Comparison of ENCODE assay signal across 16 cellular contexts in the genomic region with DNA sequence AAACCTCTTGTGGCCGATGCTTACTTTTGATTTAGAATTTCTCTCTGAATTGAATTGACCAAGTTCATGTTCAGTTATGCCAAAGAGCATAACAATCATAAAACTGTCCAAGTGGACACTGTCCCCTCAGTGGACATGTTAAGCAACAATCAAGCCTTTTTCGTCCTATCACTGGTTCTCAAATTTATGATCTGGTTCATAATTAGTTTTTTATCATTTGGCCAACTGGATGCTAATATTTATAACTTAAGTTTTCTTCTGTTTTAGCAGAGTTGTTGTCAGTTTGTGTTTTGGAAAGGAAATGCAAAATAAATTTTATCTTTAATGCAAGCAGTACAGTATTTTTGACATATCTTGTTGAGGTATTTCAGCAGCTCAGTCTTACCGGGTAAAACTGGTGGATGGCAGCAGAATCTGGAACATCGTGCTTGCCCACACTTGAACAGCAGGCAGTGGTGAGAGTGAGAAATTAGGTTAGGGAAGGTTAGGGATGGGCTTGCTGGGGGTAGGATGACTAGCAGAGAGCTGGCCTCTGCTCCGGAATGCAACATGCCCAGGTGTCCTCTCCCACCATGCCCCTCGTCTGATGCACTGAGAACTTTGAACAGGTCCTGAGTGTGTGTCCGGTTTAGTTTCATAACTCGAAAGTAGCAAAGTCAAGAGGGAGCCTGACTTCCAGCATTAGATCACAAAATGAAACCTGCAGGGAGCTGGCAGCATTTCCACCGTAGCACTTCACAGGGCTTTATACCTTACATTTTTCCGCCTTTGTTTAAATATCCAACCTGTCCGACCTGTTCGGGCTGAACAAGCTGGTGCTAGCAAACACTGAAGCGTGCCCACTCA.
A peak's percentile ranks its signal among the peaks of the same experiment; 100 is the strongest.
DNase-seq lines count a peak whose midpoint lies in the region; ATAC-seq and TF ChIP-seq lines count a peak whose summit lies in the region.
"Had no signal": no experiment of that assay in that cellular context is flagged by ENCODE, and none has a peak within 500 bp of the region (broad histone marks: within the 10 kb centered on the region; RNA-seq: fewer than 3 reads in every experiment).

No MANE protein-coding gene starts in this region.

- intact Hi-C loops in esophagus squamous epithelium (cut with DNase I) = no loop called here

- no peaks in the 10 kb centered on the region for H3K27me3 Mint-ChIP-seq in activated CD8-positive, alpha-beta T cell treated with anti-CD3 and anti-CD28 coated beads, Interleukin-2, amount 10 ng/mL, durations not matched to agents 7 days and 5 days (ENCODE audit: low read depth)
- H3K27me3 Mint-ChIP-seq: activated naive CD8-positive, alpha-beta T cell treated with anti-CD3 and anti-CD28 coated beads for 36 hours; CD4-positive, alpha-beta memory T cell had no signal

- no peak overlapping the region for H3K27ac Mint-ChIP-seq in activated CD8-positive, alpha-beta T cell treated with anti-CD3 and anti-CD28 coated beads, Interleukin-2, amount 10 ng/mL, durations not matched to agents 7 days and 5 days

- no peak for TF ChIP-seq POLR2A in esophagus squamous epithelium (IDR thresholded peaks at IDR 0.05)

- peaks cover 25% of the 10 kb centered on the region for H3K36me3 Mint-ChIP-seq in activated CD8-positive, alpha-beta T cell treated with anti-CD3 and anti-CD28 coated beads, Interleukin-2, amount 10 ng/mL, durations not matched to agents 7 days and 5 days (ENCODE audit: low read depth)

- no peak for TF ChIP-seq CTCF in esophagus squamous epithelium (IDR thresholded peaks at IDR 0.05)

- no peaks in the 10 kb centered on the region for H3K9me3 Mint-ChIP-seq in activated CD8-positive, alpha-beta T cell treated with anti-CD3 and anti-CD28 coated beads, Interleukin-2, amount 10 ng/mL, durations not matched to agents 7 days and 5 days (ENCODE audit: insufficient read depth)
- H3K9me3 Mint-ChIP-seq: activated naive CD8-positive, alpha-beta T cell treated with anti-CD3 and anti-CD28 coated beads for 36 hours; CD4-positive, alpha-beta memory T cell had no signal

- 50 to 57% methylated on average over 9 to 13 of the region's 13 CpGs for WGBS in esophagus squamous epithelium, 2 donors

- H3K27ac ChIP-seq in esophagus squamous epithelium = peak overlapping the region; percentile 86 to 88 (median 87)
- H3K27ac ChIP-seq: KMS-11, thoracic aorta had no signal

- H3K4me1 Mint-ChIP-seq in activated CD8-positive, alpha-beta T cell treated with anti-CD3 and anti-CD28 coated beads, Interleukin-2, amount 10 ng/mL, durations not matched to agents 7 days and 5 days (ENCODE audit: low read depth) = peaks cover 23% of the 10 kb centered on the region

- peaks cover 0 to 69% (median 0%) of the 10 kb centered on the region in 3 donors for H3K36me3 ChIP-seq in esophagus squamous epithelium
- H3K36me3 ChIP-seq: thoracic aorta had no signal

- DNase-seq in DMS153 treated with DMSO at 0.1 percent for 48 hours (lab: John Stamatoyannopoulos, UW; ENCODE audit: unreplicated experiment) (peak; percentile 41), NCI-H510A (lab: John Stamatoyannopoulos, UW) (peak; percentile 85), esophagus squamous epithelium (lab: John Stamatoyannopoulos, UW) (no peak), renal cortical epithelial cell (ENCODE audit: low read depth) (peak; percentile 37), hypothalamus (lab: John Stamatoyannopoulos, UW) (no peak), A172 (ENCODE audit: low spot score) (no peak)
- no peak for DNase-seq in activated CD8-positive, alpha-beta T cell treated with anti-CD3 and anti-CD28 coated beads, Interleukin-2, amount 10 ng/mL, durations not matched to agents 7 days and 5 days
- no peak for DNase-seq in activated effector memory CD4-positive, alpha-beta T cell treated with Interleukin-2 at 50 U/mL for 16 hours
- DNase-seq: activated CD4-positive, alpha-beta T cell treated with anti-CD3 and anti-CD28 coated beads, Interleukin-2, amount 50 U/mL, for 48 hours; activated naive CD8-positive, alpha-beta T cell treated with anti-CD3 and anti-CD28 coated beads for 36 hours; CD4-positive, alpha-beta memory T cell; cortex of kidney; HCEC 1CT; NCI-H524 treated with DMSO at 0.1 percent for 48 hours had no signal

- H3K4me3 Mint-ChIP-seq in activated CD8-positive, alpha-beta T cell treated with anti-CD3 and anti-CD28 coated beads, Interleukin-2, amount 10 ng/mL, durations not matched to agents 7 days and 5 days = no peak overlapping the region
- H3K4me3 Mint-ChIP-seq: activated naive CD8-positive, alpha-beta T cell treated with anti-CD3 and anti-CD28 coated beads for 36 hours; CD4-positive, alpha-beta memory T cell had no signal

- ATAC-seq in activated CD8-positive, alpha-beta T cell treated with anti-CD3 and anti-CD28 coated beads, Interleukin-2, amount 10 ng/mL, durations not matched to agents 7 days and 5 days = no peak

- CTCF ChIA-PET in activated CD8-positive, alpha-beta T cell treated with anti-CD3 and anti-CD28 coated beads, Interleukin-2, amount 10 ng/mL, durations not matched to agents 7 days and 5 days (lab: Charles Lee) = no interaction called here

- H3K27me3 ChIP-seq in esophagus squamous epithelium = no peaks in the 10 kb centered on the region

- no peaks in the 10 kb centered on the region for H3K9me3 ChIP-seq in esophagus squamous epithelium
- H3K9me3 ChIP-seq: thoracic aorta had no signal

- POLR2A ChIA-PET in activated CD8-positive, alpha-beta T cell treated with anti-CD3 and anti-CD28 coated beads, Interleukin-2, amount 10 ng/mL, durations not matched to agents 7 days and 5 days (lab: Charles Lee) = no interaction called here

- peak overlapping the region in 3 of 4 donors; percentile 6 to 48 (median 19) for H3K4me3 ChIP-seq in esophagus squamous epithelium
- H3K4me3 ChIP-seq: thoracic aorta had no signal

- peaks cover 16 to 87% (median 34%) of the 10 kb centered on the region in 3 donors for H3K4me1 ChIP-seq in esophagus squamous epithelium

Comparison
In these comparisons a context has a peak if more than half of its experiments do, and no peak if none do; other contexts are left out.
1. DNase-seq: peak in DMS153 treated with DMSO at 0.1 percent for 48 hours (single experiment), NCI-H510A (single experiment) and renal cortical epithelial cell (single experiment); none in esophagus squamous epithelium (single experiment), activated CD8-positive, alpha-beta T cell treated with anti-CD3 and anti-CD28 coated beads, Interleukin-2, amount 10 ng/mL, durations not matched to agents 7 days and 5 days (single experiment), activated effector memory CD4-positive, alpha-beta T cell treated with Interleukin-2 at 50 U/mL for 16 hours (single experiment), hypothalamus (0 of 51) and A172 (single experiment).